Comparison of ENCODE assay signal across 13 cellular contexts in the genomic region with DNA sequence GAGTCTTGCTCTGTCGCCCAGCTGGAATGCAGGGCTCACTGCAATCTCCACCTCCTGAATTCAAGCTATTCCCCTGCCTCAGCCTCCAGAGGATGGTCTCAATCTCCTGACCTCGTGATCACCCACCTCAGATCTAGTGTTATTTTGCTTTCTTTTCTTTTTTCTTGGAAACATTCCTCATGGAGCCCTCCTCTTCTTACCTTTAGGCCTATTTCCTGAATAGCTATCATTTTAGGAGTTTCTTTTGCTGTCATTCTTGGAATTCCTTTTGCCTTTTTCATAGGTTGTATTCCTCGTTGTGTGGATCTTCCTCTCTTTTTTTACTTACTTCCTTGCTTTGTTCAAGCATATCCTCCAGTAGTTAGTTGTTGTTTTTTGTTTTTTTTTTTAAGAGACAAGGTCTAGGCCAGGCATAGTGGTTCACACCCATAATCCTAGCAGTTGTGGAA.
DNase-seq lines count a peak whose midpoint lies in the region; ATAC-seq and TF ChIP-seq lines count a peak whose summit lies in the region.
"Had no signal": no experiment of that assay in that cellular context is flagged by ENCODE, and none has a peak within 500 bp of the region (broad histone marks: within the 10 kb centered on the region; RNA-seq: fewer than 3 reads in every experiment).

No MANE protein-coding gene starts in this region.

- no peaks in the 10 kb centered on the region for H3K9me2 ChIP-seq in PC-3 (replicated peaks; ENCODE audit: low read length)

- no peaks in the 10 kb centered on the region for H3K36me3 ChIP-seq in PC-3 (ENCODE audit: low read depth, low read length)

- TF ChIP-seq CTCF in PC-3 (conservative IDR thresholded peaks at IDR 0.05; ENCODE audit: low read depth, low read length): no peak
- TF ChIP-seq CTCF in epithelial cell of proximal tubule (conservative IDR thresholded peaks at IDR 0.05; ENCODE audit: low read depth, low read length): no peak
- TF ChIP-seq CTCF in neural crest cell (conservative IDR thresholded peaks at IDR 0.05): no peak
- no peak for TF ChIP-seq CTCF in natural killer cell (IDR thresholded peaks at IDR 0.05)

- peak; percentile 43 for ATAC-seq in PC-3
- ATAC-seq in esophagus mucosa: no peak
- no peak for ATAC-seq in natural killer cell
- ATAC-seq: CD8-positive, alpha-beta T cell; HepG2; stimulated activated memory B cell treated with anti-CD40 and anti-IgM and Interleukin-4, amounts not matched to agents 10 μg/mL and 1 μg/mL and 100 μg/mL, for 72 hours had no signal

- H3K27me3 Mint-ChIP-seq in neural crest cell (ENCODE audit: low read depth) (peaks cover 17% of the 10 kb centered on the region), natural killer cell (ENCODE audit: low read depth in 2 of 2) (no peaks in the 10 kb centered on the region)
- H3K27me3 Mint-ChIP-seq: activated T-cell treated with anti-CD3 and anti-CD28 coated beads, Interleukin-2, amount 50 U/mL, for 24 hours had no signal

- no peaks in the 10 kb centered on the region for H4K20me1 ChIP-seq in PC-3 (ENCODE audit: low read length)

- H3F3A ChIP-seq in PC-3 (ENCODE audit: low read length, unreplicated experiment): no peaks in the 10 kb centered on the region

- intact Hi-C loops in PC-3 (cut with micrococcal nuclease) (no loop called here), natural killer cell (cut with micrococcal nuclease) (no loop called here)

- no TSS peak for BruUV-seq in PC-3 (replicated peaks; lab: Mats Ljungman, UMichigan)

- H3K4me3 Mint-ChIP-seq in neural crest cell: peak overlapping the region; percentile 49
- no peak overlapping the region for H3K4me3 Mint-ChIP-seq in natural killer cell
- H3K4me3 Mint-ChIP-seq: activated T-cell treated with anti-CD3 and anti-CD28 coated beads, Interleukin-2, amount 50 U/mL, for 24 hours; CD8-positive, alpha-beta T cell; stimulated activated memory B cell treated with anti-CD40 and anti-IgM and Interleukin-4, amounts not matched to agents 10 μg/mL and 1 μg/mL and 100 μg/mL, for 72 hours had no signal

- no peak overlapping the region for H3K9ac ChIP-seq in PC-3 (ENCODE audit: low read length)

- CTCF ChIA-PET in PC-3 (lab: Charles Lee): interaction anchor here (0.7 to 1.0 kb wide), 2 partner anchors 33 to 1890 kb away, joined by 3 to 4 read pairs; no protein-coding TSS in a partner anchor

- H3K79me2 ChIP-seq in PC-3 (ENCODE audit: low read length): no peaks in the 10 kb centered on the region

- peak; percentile 79 for DNase-seq in EL
- peak; percentile 65 for DNase-seq in PC-3
- DNase-seq in epithelial cell of proximal tubule (ENCODE audit: low read depth): peak; percentile 80
- DNase-seq in neural crest cell (ENCODE audit: low read depth, low spot score): no peak
- DNase-seq in activated CD4-positive, alpha-beta T cell treated with anti-CD3 and anti-CD28 coated beads, Interleukin-2, amount 50 U/mL, for 48 hours: no peak
- DNase-seq in GOT3 (lab: John Stamatoyannopoulos, UW): no peak
- no peak for DNase-seq in natural killer cell
- DNase-seq: activated T-cell treated with anti-CD3 and anti-CD28 coated beads, Interleukin-2, amount 50 U/mL, for 24 hours; CD8-positive, alpha-beta T cell; NCI-H2081 treated with DMSO at 0.1 percent for 48 hours had no signal

- POLR2A ChIA-PET in PC-3 (lab: Charles Lee; ENCODE audit: unreplicated experiment): interaction anchor here (0.6 to 0.8 kb wide), 2 partner anchors 22 to 173 kb away, joined by 4 to 13 read pairs; no protein-coding TSS in a partner anchor

- H3K9me3 Mint-ChIP-seq in neural crest cell: peaks cover 3% of the 10 kb centered on the region
- peaks cover 0 to 6% of the 10 kb centered on the region in 2 donors for H3K9me3 Mint-ChIP-seq in natural killer cell
- H3K9me3 Mint-ChIP-seq: activated T-cell treated with anti-CD3 and anti-CD28 coated beads, Interleukin-2, amount 50 U/mL, for 24 hours had no signal

- no peaks in the 10 kb centered on the region for H3K9me3 ChIP-seq in PC-3 (ENCODE audit: low read length)

- peak overlapping the region; percentile 50 for H3K4me2 ChIP-seq in PC-3 (ENCODE audit: low read length)

- H3K4me3 ChIP-seq in PC-3 (ENCODE audit: low read length) (no peak overlapping the region), epithelial cell of proximal tubule (ENCODE audit: low read depth, low read length) (no peak overlapping the region)

- H3K27ac ChIP-seq in PC-3 (ENCODE audit: low read length): peak overlapping the region; percentile 5; the same call in 1 of the 2 replicates

- no peaks in the 10 kb centered on the region for H3K36me3 Mint-ChIP-seq in neural crest cell (ENCODE audit: low read depth)
- no peaks in the 10 kb centered on the region for H3K36me3 Mint-ChIP-seq in natural killer cell
- H3K36me3 Mint-ChIP-seq: CD8-positive, alpha-beta T cell; stimulated activated memory B cell treated with anti-CD40 and anti-IgM and Interleukin-4, amounts not matched to agents 10 μg/mL and 1 μg/mL and 100 μg/mL, for 72 hours had no signal

- H3K4me1 ChIP-seq in PC-3 (ENCODE audit: insufficient read depth, low read length): peaks cover 12% of the 10 kb centered on the region

- peaks cover 54% of the 10 kb centered on the region for H3K4me1 Mint-ChIP-seq in neural crest cell
- no peaks in the 10 kb centered on the region for H3K4me1 Mint-ChIP-seq in natural killer cell
- H3K4me1 Mint-ChIP-seq: stimulated activated memory B cell treated with anti-CD40 and anti-IgM and Interleukin-4, amounts not matched to agents 10 μg/mL and 1 μg/mL and 100 μg/mL, for 72 hours had no signal

- H3K27ac Mint-ChIP-seq in neural crest cell (ENCODE audit: unreplicated experiment) (no peak overlapping the region), natural killer cell (no peak overlapping the region)
- H3K27ac Mint-ChIP-seq: activated T-cell treated with anti-CD3 and anti-CD28 coated beads, Interleukin-2, amount 50 U/mL, for 24 hours; CD8-positive, alpha-beta T cell; stimulated activated memory B cell treated with anti-CD40 and anti-IgM and Interleukin-4, amounts not matched to agents 10 μg/mL and 1 μg/mL and 100 μg/mL, for 72 hours had no signal

- H3K27me3 ChIP-seq in PC-3 (ENCODE audit: low read length): no peaks in the 10 kb centered on the region

- H2AFZ ChIP-seq in PC-3 (ENCODE audit: low read length): no peak overlapping the region

Comparison
In these comparisons a context has a peak if more than half of its experiments do, and no peak if none do; other contexts are left out.
1. DNase-seq: peak in EL (single experiment), PC-3 (single experiment) and epithelial cell of proximal tubule (single experiment); none in neural crest cell (single experiment), activated CD4-positive, alpha-beta T cell treated with anti-CD3 and anti-CD28 coated beads, Interleukin-2, amount 50 U/mL, for 48 hours (0 of 2), GOT3 (single experiment) and natural killer cell (single experiment).